Comparison of ENCODE assay signal across 28 cellular contexts in genomic region chr5:16883801-16884200, GRCh38. TPM values are rescaled to one million over a fixed set of nuclear protein-coding genes. Genes with fewer than 3 reads are reported as not detected.
A peak's percentile ranks its signal among the peaks of the same experiment; 100 is the strongest.
DNase-seq lines count a peak whose midpoint lies in the region; ATAC-seq and TF ChIP-seq lines count a peak whose summit lies in the region.
"Had no signal": no experiment of that assay in that cellular context is flagged by ENCODE, and none has a peak within 500 bp of the region (broad histone marks: within the 10 kb centered on the region; RNA-seq: fewer than 3 reads in every experiment).

No MANE protein-coding gene starts in this region.

- H3K9me3 ChIP-seq in Caco-2 = no peaks in the 10 kb centered on the region
- no peaks in the 10 kb centered on the region for H3K9me3 ChIP-seq in colonic mucosa
- H3K9me3 ChIP-seq in stomach = no peaks in the 10 kb centered on the region
- H3K9me3 ChIP-seq: left ventricle myocardium inferior, ovary, right atrium auricular region, upper lobe of right lung had no signal

- H3K27ac Mint-ChIP-seq in Caco-2 (ENCODE audit: unreplicated experiment) = peak overlapping the region; percentile 79
- no peak overlapping the region for H3K27ac Mint-ChIP-seq in CD14-positive monocyte
- H3K27ac Mint-ChIP-seq: activated CD4-positive, alpha-beta T cell treated with anti-CD3 and anti-CD28 coated beads for 36 hours; activated naive CD4-positive, alpha-beta T cell treated with anti-CD3 and anti-CD28 coated beads, Interleukin-2, amount 10 ng/mL, durations not matched to agents 7 days and 5 days; CD4-positive, CD25-positive, alpha-beta regulatory T cell; natural killer cell; stimulated activated naive CD8-positive, alpha-beta T cell treated with anti-CD3 and anti-CD28 coated beads, Interleukin-15, amount 100 ng/mL, for 72 hours had no signal

- no peak for TF ChIP-seq EP300 in stomach (IDR thresholded peaks at IDR 0.05)

- POLR2A ChIA-PET in Caco-2 (lab: Charles Lee) = no interaction called here

- H3K36me3 ChIP-seq in Caco-2 (ENCODE audit: control insufficient read depth, insufficient read depth, low read length) = no peaks in the 10 kb centered on the region
- H3K36me3 ChIP-seq in colonic mucosa = no peaks in the 10 kb centered on the region
- no peaks in the 10 kb centered on the region for H3K36me3 ChIP-seq in stomach
- H3K36me3 ChIP-seq: left ventricle myocardium inferior, ovary, right atrium auricular region, upper lobe of right lung had no signal

- DNase-seq in Caco-2 (no peak), NCI-H510A (lab: John Stamatoyannopoulos, UW) (peak; percentile 73), colonic mucosa (no peak), stomach (no peak), CD14-positive monocyte (ENCODE audit: low spot score) (no peak), NCI-H69 (lab: John Stamatoyannopoulos, UW) (no peak), NCI-H226 (no peak)
- DNase-seq: activated CD4-positive, alpha-beta T cell treated with anti-CD3 and anti-CD28 coated beads for 36 hours; activated naive CD4-positive, alpha-beta T cell treated with anti-CD3 and anti-CD28 coated beads, Interleukin-2, amount 10 ng/mL, durations not matched to agents 7 days and 5 days; activated T-cell treated with anti-CD3 and anti-CD28 coated beads, Interleukin-2, amount 50 U/mL, for 48 hours; anterior cingulate cortex; CD4-positive, CD25-positive, alpha-beta regulatory T cell; central memory CD4-positive, alpha-beta T cell; DMS153; foreskin melanocyte; GF-D8; hippocampal formation; left ventricle myocardium inferior; natural killer cell; NCI-H1105; NCI-H748 treated with DMSO at 0.1 percent for 48 hours; ovary; stimulated activated naive CD8-positive, alpha-beta T cell treated with anti-CD3 and anti-CD28 coated beads, Interleukin-15, amount 100 ng/mL, for 72 hours; T-helper 1 cell; upper lobe of right lung had no signal

- H3K9me3 Mint-ChIP-seq in Caco-2 (ENCODE audit: unreplicated experiment) = no peaks in the 10 kb centered on the region
- peaks cover 0 to 13% (median 0%) of the 10 kb centered on the region in 7 donors for H3K9me3 Mint-ChIP-seq in CD14-positive monocyte
- H3K9me3 Mint-ChIP-seq: activated naive CD4-positive, alpha-beta T cell treated with anti-CD3 and anti-CD28 coated beads, Interleukin-2, amount 10 ng/mL, durations not matched to agents 7 days and 5 days; stimulated activated naive CD8-positive, alpha-beta T cell treated with anti-CD3 and anti-CD28 coated beads, Interleukin-15, amount 100 ng/mL, for 72 hours had no signal

- WGBS in stomach, 5 donors = 59 to 70% (median 66%) methylated on average over 6 of the region's 6 CpGs

- H3K9ac ChIP-seq in colonic mucosa (ENCODE audit: low read depth in 2 of 2, low read length in 2 of 2) = no peak overlapping the region

- intact Hi-C loops in Caco-2 (cut with micrococcal nuclease; ENCODE audit: unreplicated experiment) = loop anchor here (5.0 kb wide), 2 partner anchors 36 to 132 kb away; no protein-coding TSS in a partner anchor
- intact Hi-C loops in colonic mucosa (cut with DNase I) = no loop called here
- intact Hi-C loops in stomach (cut with DNase I; ENCODE audit: low total_unique reads) = no loop called here
- intact Hi-C loops in CD14-positive monocyte (cut with micrococcal nuclease) = no loop called here

- H3K4me3 ChIP-seq in Caco-2 (ENCODE audit: low read depth, low read length) (no peak overlapping the region), colonic mucosa (no peak overlapping the region), stomach (no peak overlapping the region)
- H3K4me3 ChIP-seq: left ventricle myocardium inferior, ovary, right atrium auricular region, upper lobe of right lung had no signal

- CTCF ChIA-PET in Caco-2 (lab: Charles Lee) = no interaction called here

- H3K27ac ChIP-seq in colonic mucosa = peak overlapping the region; percentile 25
- peak overlapping the region in 4 of 5 donors; percentile 38 to 83 (median 54) for H3K27ac ChIP-seq in stomach
- H3K27ac ChIP-seq: left ventricle myocardium inferior, ovary, right atrium auricular region, upper lobe of right lung had no signal

- H3K27me3 ChIP-seq in Caco-2 (replicated peaks; ENCODE audit: control insufficient read depth, insufficient read depth, low read length) (no peaks in the 10 kb centered on the region), colonic mucosa (no peaks in the 10 kb centered on the region), stomach (no peaks in the 10 kb centered on the region)
- H3K27me3 ChIP-seq: ovary, right atrium auricular region, upper lobe of right lung had no signal

- TF ChIP-seq POLR2A in stomach (IDR thresholded peaks at IDR 0.05) = no peak

- ATAC-seq in HG02840 (IDR thresholded peaks at IDR 0.05; ENCODE audit: low FRiP score, unreplicated experiment) = no peak
- ATAC-seq: activated CD4-positive, alpha-beta T cell treated with anti-CD3 and anti-CD28 coated beads for 36 hours; HCT116; natural killer cell; stimulated activated naive CD8-positive, alpha-beta T cell treated with anti-CD3 and anti-CD28 coated beads, Interleukin-15, amount 100 ng/mL, for 72 hours; upper lobe of right lung had no signal

- H3K4me1 Mint-ChIP-seq in Caco-2 (ENCODE audit: low read depth, unreplicated experiment) (peaks cover 58% of the 10 kb centered on the region), CD14-positive monocyte (no peaks in the 10 kb centered on the region)
- H3K4me1 Mint-ChIP-seq: activated CD4-positive, alpha-beta T cell treated with anti-CD3 and anti-CD28 coated beads for 36 hours; activated naive CD4-positive, alpha-beta T cell treated with anti-CD3 and anti-CD28 coated beads, Interleukin-2, amount 10 ng/mL, durations not matched to agents 7 days and 5 days; CD4-positive, CD25-positive, alpha-beta regulatory T cell; natural killer cell; stimulated activated naive CD8-positive, alpha-beta T cell treated with anti-CD3 and anti-CD28 coated beads, Interleukin-15, amount 100 ng/mL, for 72 hours had no signal

- H3K4me3 Mint-ChIP-seq in Caco-2 (ENCODE audit: unreplicated experiment) (no peak overlapping the region), CD14-positive monocyte (no peak overlapping the region)
- H3K4me3 Mint-ChIP-seq: activated CD4-positive, alpha-beta T cell treated with anti-CD3 and anti-CD28 coated beads for 36 hours; activated naive CD4-positive, alpha-beta T cell treated with anti-CD3 and anti-CD28 coated beads, Interleukin-2, amount 10 ng/mL, durations not matched to agents 7 days and 5 days; CD4-positive, CD25-positive, alpha-beta regulatory T cell; natural killer cell; stimulated activated naive CD8-positive, alpha-beta T cell treated with anti-CD3 and anti-CD28 coated beads, Interleukin-15, amount 100 ng/mL, for 72 hours had no signal

- H3K27me3 Mint-ChIP-seq in Caco-2 (ENCODE audit: insufficient read depth, unreplicated experiment) (no peaks in the 10 kb centered on the region), CD14-positive monocyte (ENCODE audit: low read depth in 3 of 3) (peaks cover 0 to 3% (median 2%) of the 10 kb centered on the region in 3 donors)
- H3K27me3 Mint-ChIP-seq: activated naive CD4-positive, alpha-beta T cell treated with anti-CD3 and anti-CD28 coated beads, Interleukin-2, amount 10 ng/mL, durations not matched to agents 7 days and 5 days; CD4-positive, CD25-positive, alpha-beta regulatory T cell had no signal

- H3K36me3 Mint-ChIP-seq in Caco-2 (ENCODE audit: insufficient read depth, unreplicated experiment) (peaks cover 48% of the 10 kb centered on the region), CD14-positive monocyte (no peaks in the 10 kb centered on the region)
- H3K36me3 Mint-ChIP-seq: activated naive CD4-positive, alpha-beta T cell treated with anti-CD3 and anti-CD28 coated beads, Interleukin-2, amount 10 ng/mL, durations not matched to agents 7 days and 5 days; CD4-positive, CD25-positive, alpha-beta regulatory T cell; natural killer cell had no signal

- TF ChIP-seq CTCF in Caco-2 (IDR thresholded peaks at IDR 0.05; ENCODE audit: insufficient read depth in 1 of 2, low read depth in 1 of 2, low read length in 1 of 2, severe bottlenecking in 1 of 2, unreplicated experiment in 1 of 2) = no peak
- TF ChIP-seq CTCF in colonic mucosa (IDR thresholded peaks at IDR 0.05) = no peak
- no peak for TF ChIP-seq CTCF in stomach (IDR thresholded peaks at IDR 0.05)
- no peak for TF ChIP-seq CTCF in CD14-positive monocyte (IDR thresholded peaks at IDR 0.05)

- H3K4me1 ChIP-seq in Caco-2 (peaks cover 85% of the 10 kb centered on the region), colonic mucosa (peaks cover 11% of the 10 kb centered on the region), stomach (peaks cover 69 to 98% (median 79%) of the 10 kb centered on the region in 4 donors)
- H3K4me1 ChIP-seq: right atrium auricular region had no signal

- no TSS peak for BruUV-seq in Caco-2 (replicated peaks; lab: Mats Ljungman, UMichigan)

RNA-seq across cellular contexts. Expression of gene MYO10, which starts 52.3 kb away (rescaled TPM):
- total RNA-seq in Caco-2 (2022) (67.6 and 73.3 TPM in 2 replicates), colonic mucosa (10 to 100 TPM; 57.9 to 61.9 TPM), stomach (100 to 1,000 TPM in 3 of 5 donors, 10 to 100 TPM in 2; 53.8 to 233 (median 129) TPM)
- polyA plus RNA-seq in stomach (10 to 100 TPM in 2 of 3 donors, 1 to 10 TPM in 1; 6.8 to 18.1 (median 13.7) TPM), CD14-positive monocyte (1 to 10 TPM in 1 of 2 donors, under 1 TPM in 1; 0.23 to 1.1 TPM)
